ENCODE assay signal across 1 cellular context in the genomic region with DNA sequence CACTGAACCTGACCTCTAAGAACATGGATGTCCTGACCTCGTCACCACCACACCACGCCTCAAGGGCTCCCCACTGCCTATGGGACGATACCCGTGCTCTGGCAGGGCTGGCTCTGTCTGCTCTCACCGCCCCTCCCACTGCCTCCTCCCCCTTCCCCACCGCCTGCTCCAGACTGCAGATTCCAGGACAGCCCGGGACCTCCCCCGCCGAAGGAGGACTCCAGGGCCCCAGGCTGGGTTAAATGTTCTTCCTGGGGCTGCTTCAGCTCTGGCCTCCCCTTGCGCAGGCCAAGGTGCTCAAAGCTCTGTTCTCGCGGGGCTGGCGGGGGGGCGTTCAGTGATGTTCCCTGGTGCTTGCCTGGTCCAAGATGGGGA.
TF ChIP-seq lines count a peak whose summit lies in the region.

No MANE protein-coding gene starts in this region.

TF ChIP-seq in IMR-90, 13 proteins besides CTCF, POLR2A, EP300 and RAD21 (continued from another document):
- TF ChIP-seq CEBPB (IDR thresholded peaks at IDR 0.05; ENCODE audit: low read depth, low read length) (no peak), CHD1 (IDR thresholded peaks at IDR 0.05; ENCODE audit: low read depth, low read length) (no peak), SMC3 (IDR thresholded peaks at IDR 0.05; ENCODE audit: low read depth, low read length) (no peak), BHLHE40 (IDR thresholded peaks at IDR 0.05; ENCODE audit: low read depth, low read length) (no peak), RFX5 (IDR thresholded peaks at IDR 0.05; ENCODE audit: low read depth, low read length) (no peak), ELK1 (IDR thresholded peaks at IDR 0.05; ENCODE audit: borderline replicate concordance, low read depth, low read length) (no peak), MXI1 (IDR thresholded peaks at IDR 0.05; ENCODE audit: borderline replicate concordance, low read depth, low read length) (no peak), MAZ (IDR thresholded peaks at IDR 0.05; ENCODE audit: borderline replicate concordance, low read depth, low read length) (no peak)
